ENCODE assay signal across 20 cellular contexts in genomic region chr19:20318616-20319015, GRCh38.
DNase-seq lines count a peak whose midpoint lies in the region; ATAC-seq, FAIRE-seq and TF ChIP-seq lines count a peak whose summit lies in the region.
"Had no signal": no experiment of that assay in that cellular context is flagged by ENCODE, and none has a peak within 500 bp of the region (broad histone marks: within the 10 kb centered on the region; RNA-seq: fewer than 3 reads in every experiment).

No MANE protein-coding gene starts in this region.

- no peak for FAIRE-seq in pancreas (lab: Jason Lieb, UNC)
- FAIRE-seq: GM12891, GM19239, H1 had no signal

- H3K9ac ChIP-seq in endodermal cell (ENCODE audit: extremely low read depth, low read length, poor library complexity, severe bottlenecking), result no peak overlapping the region
- H3K9ac ChIP-seq: GM23248 had no signal

- H3K27ac Mint-ChIP-seq in endodermal cell, result no peak overlapping the region
- H3K27ac Mint-ChIP-seq in activated CD4-positive, alpha-beta T cell treated with anti-CD3 and anti-CD28 coated beads, Interleukin-2, amount 10 ng/mL, durations not matched to agents 7 days and 5 days, result no peak overlapping the region
- H3K27ac Mint-ChIP-seq: CD4-positive, alpha-beta memory T cell had no signal

- H3K4me1 Mint-ChIP-seq in endodermal cell, result peaks cover 11% of the 10 kb centered on the region
- no peaks in the 10 kb centered on the region for H3K4me1 Mint-ChIP-seq in activated CD4-positive, alpha-beta T cell treated with anti-CD3 and anti-CD28 coated beads, Interleukin-2, amount 10 ng/mL, durations not matched to agents 7 days and 5 days
- H3K4me1 Mint-ChIP-seq in activated T-cell treated with anti-CD3 and anti-CD28 coated beads, Interleukin-2, amount 50 U/mL, for 4 hours (ENCODE audit: low read depth), result no peaks in the 10 kb centered on the region

- DNase-seq in endodermal cell (no peak), pancreas (no peak), aorta (no peak), HPDE6-E6E7 (ENCODE audit: extremely low spot score) (no peak)
- no peak for DNase-seq in activated CD4-positive, alpha-beta T cell treated with anti-CD3 and anti-CD28 coated beads, Interleukin-2, amount 10 ng/mL, durations not matched to agents 7 days and 5 days
- no peak for DNase-seq in activated T-cell treated with anti-CD3 and anti-CD28 coated beads, Interleukin-2, amount 50 U/mL, for 4 hours
- DNase-seq: C1 segment of cervical spinal cord; Calu3; CD4-positive, alpha-beta memory T cell; COR-L47; DMS53; DMS79 treated with DMSO at 0.1 percent for 48 hours; GF-D8; GM23248; H7; HCEC 1CT had no signal

- 94 to 97% methylated on average over 3 of the region's 3 CpGs for WGBS in endodermal cell (ENCODE audit: insufficient coverage in 1 of 2, insufficient read length in 1 of 2), 2 experiments
- 34 to 43% methylated on average over 3 of the region's 3 CpGs for WGBS in pancreas, 2 donors
- WGBS in aorta, 2 donors, result 25 to 50% methylated on average over 3 of the region's 3 CpGs

- peaks cover 6% of the 10 kb centered on the region for H3K4me1 ChIP-seq in endodermal cell (ENCODE audit: control insufficient read depth, insufficient read depth, low read length)
- peaks cover 25 to 51% (median 45%) of the 10 kb centered on the region in 3 donors for H3K4me1 ChIP-seq in pancreas
- no peaks in the 10 kb centered on the region for H3K4me1 ChIP-seq in aorta (ENCODE audit: control insufficient read depth in 1 of 2, insufficient read depth in 2 of 2, low read length in 2 of 2)

- H3K27me3 ChIP-seq in endodermal cell (ENCODE audit: control insufficient read depth, insufficient read depth, low read length, poor library complexity, severe bottlenecking) (no peaks in the 10 kb centered on the region), pancreas (no peaks in the 10 kb centered on the region), aorta (ENCODE audit: control insufficient read depth in 1 of 2, insufficient read depth in 2 of 2, low read length in 1 of 2) (no peaks in the 10 kb centered on the region)

- peak overlapping the region; percentile 4 for H3K4me3 ChIP-seq in endodermal cell (ENCODE audit: low read length)
- no peak overlapping the region for H3K4me3 ChIP-seq in pancreas
- no peak overlapping the region for H3K4me3 ChIP-seq in aorta (ENCODE audit: low read length in 2 of 2)
- H3K4me3 ChIP-seq: GM23248 had no signal

- no peak overlapping the region for H3K4me3 Mint-ChIP-seq in endodermal cell
- no peak overlapping the region for H3K4me3 Mint-ChIP-seq in activated CD4-positive, alpha-beta T cell treated with anti-CD3 and anti-CD28 coated beads, Interleukin-2, amount 10 ng/mL, durations not matched to agents 7 days and 5 days
- H3K4me3 Mint-ChIP-seq in activated T-cell treated with anti-CD3 and anti-CD28 coated beads, Interleukin-2, amount 50 U/mL, for 4 hours, result no peak overlapping the region
- H3K4me3 Mint-ChIP-seq: CD4-positive, alpha-beta memory T cell had no signal

- H3K9me3 Mint-ChIP-seq in endodermal cell, result peaks cover 28% of the 10 kb centered on the region
- peaks cover 22% of the 10 kb centered on the region for H3K9me3 Mint-ChIP-seq in activated CD4-positive, alpha-beta T cell treated with anti-CD3 and anti-CD28 coated beads, Interleukin-2, amount 10 ng/mL, durations not matched to agents 7 days and 5 days
- peaks cover 6% of the 10 kb centered on the region for H3K9me3 Mint-ChIP-seq in activated T-cell treated with anti-CD3 and anti-CD28 coated beads, Interleukin-2, amount 50 U/mL, for 4 hours
- H3K9me3 Mint-ChIP-seq: CD4-positive, alpha-beta memory T cell had no signal

- no peak for TF ChIP-seq CTCF in VCaP (conservative IDR thresholded peaks at IDR 0.05)
- TF ChIP-seq CTCF in endodermal cell (conservative IDR thresholded peaks at IDR 0.05), result no peak
- TF ChIP-seq CTCF in pancreas (IDR thresholded peaks at IDR 0.05), result no peak

- POLR2A ChIA-PET in activated CD4-positive, alpha-beta T cell treated with anti-CD3 and anti-CD28 coated beads, Interleukin-2, amount 10 ng/mL, durations not matched to agents 7 days and 5 days (lab: Charles Lee), result no interaction called here

- CTCF ChIA-PET in activated CD4-positive, alpha-beta T cell treated with anti-CD3 and anti-CD28 coated beads, Interleukin-2, amount 10 ng/mL, durations not matched to agents 7 days and 5 days (lab: Charles Lee), result no interaction called here

- peaks cover 41% of the 10 kb centered on the region for H3K9me3 ChIP-seq in endodermal cell (ENCODE audit: control insufficient read depth, low read length)
- H3K9me3 ChIP-seq in pancreas, result no peaks in the 10 kb centered on the region
- H3K9me3 ChIP-seq in aorta (ENCODE audit: control insufficient read depth, low read length), result no peaks in the 10 kb centered on the region

- ATAC-seq in pancreas (peak in 1 of 4 donors; percentile 43), aorta (ENCODE audit: low FRiP score) (no peak)
- ATAC-seq in activated T-cell treated with anti-CD3 and anti-CD28 coated beads, Interleukin-2, amount 50 U/mL, for 4 hours, result no peak

- H3K27me3 Mint-ChIP-seq in endodermal cell (ENCODE audit: insufficient read depth), result peaks cover 19% of the 10 kb centered on the region
- no peaks in the 10 kb centered on the region for H3K27me3 Mint-ChIP-seq in activated CD4-positive, alpha-beta T cell treated with anti-CD3 and anti-CD28 coated beads, Interleukin-2, amount 10 ng/mL, durations not matched to agents 7 days and 5 days
- H3K27me3 Mint-ChIP-seq in activated T-cell treated with anti-CD3 and anti-CD28 coated beads, Interleukin-2, amount 50 U/mL, for 4 hours (ENCODE audit: low read depth), result no peaks in the 10 kb centered on the region
- H3K27me3 Mint-ChIP-seq: CD4-positive, alpha-beta memory T cell had no signal

- H3K36me3 ChIP-seq in endodermal cell (ENCODE audit: control insufficient read depth, insufficient read depth, low read length) (no peaks in the 10 kb centered on the region), pancreas (no peaks in the 10 kb centered on the region), aorta (ENCODE audit: control insufficient read depth in 1 of 2, insufficient read depth in 2 of 2, low read length in 1 of 2) (no peaks in the 10 kb centered on the region)

- intact Hi-C loops in pancreas (cut with DNase I) (no loop called here), aorta (cut with DNase I) (no loop called here)

- H3K27ac ChIP-seq in VCaP (peak overlapping the region; percentile 52), endodermal cell (ENCODE audit: low read depth, low read length) (no peak overlapping the region), pancreas (peak overlapping the region in 3 of 4 donors; percentile 28 to 75 (median 41)), aorta (ENCODE audit: low read depth in 1 of 2, low read length in 2 of 2) (no peak overlapping the region)
- H3K27ac ChIP-seq: GM23248 had no signal

- peaks cover 9% of the 10 kb centered on the region for H3K36me3 Mint-ChIP-seq in endodermal cell (ENCODE audit: low read depth)
- H3K36me3 Mint-ChIP-seq in activated CD4-positive, alpha-beta T cell treated with anti-CD3 and anti-CD28 coated beads, Interleukin-2, amount 10 ng/mL, durations not matched to agents 7 days and 5 days (ENCODE audit: low read depth), result no peaks in the 10 kb centered on the region
- H3K36me3 Mint-ChIP-seq in activated T-cell treated with anti-CD3 and anti-CD28 coated beads, Interleukin-2, amount 50 U/mL, for 4 hours (ENCODE audit: insufficient read depth), result no peaks in the 10 kb centered on the region
- H3K36me3 Mint-ChIP-seq: CD4-positive, alpha-beta memory T cell had no signal

Comparison
In these comparisons a context has a peak if more than half of its experiments do, and no peak if none do; other contexts are left out.
1. H3K27ac ChIP-seq: peak in VCaP (single experiment) and pancreas (3 of 4); none in endodermal cell (single experiment) and aorta (0 of 2).